Comparison of ENCODE assay signal across 24 cellular contexts in the genomic region with DNA sequence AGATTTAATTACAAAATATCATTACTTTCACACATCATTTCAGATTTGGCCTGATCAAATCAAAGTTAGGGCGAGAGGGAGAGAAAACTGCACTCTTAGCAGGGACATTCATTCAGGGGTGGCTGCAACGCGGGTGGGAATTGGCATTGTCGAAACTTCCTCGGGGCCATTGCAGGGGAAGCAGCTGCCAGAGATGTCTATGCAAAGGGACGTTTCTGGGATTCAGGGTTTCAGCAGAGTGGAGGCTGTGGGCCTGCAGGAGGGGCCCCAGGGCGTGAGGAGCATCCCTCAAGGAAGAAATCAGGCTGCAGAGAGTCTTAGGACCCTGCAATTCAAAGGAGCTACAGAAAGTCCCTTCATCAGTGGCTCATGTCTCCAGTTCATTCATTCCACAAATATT.
"Had no signal": no experiment of that assay in that cellular context is flagged by ENCODE, and none has a peak within 500 bp of the region (broad histone marks: within the 10 kb centered on the region; RNA-seq: fewer than 3 reads in every experiment).

No MANE protein-coding gene starts in this region.

- ATAC-seq: PC-3, T-helper 17 cell had no signal

- FAIRE-seq: RCC 7860 had no signal

- H3K4me3 Mint-ChIP-seq: activated B cell treated with CpG ODN at 0.5 μM for 24 hours; activated CD4-positive, alpha-beta memory T cell treated with anti-CD3 and anti-CD28 coated beads for 36 hours; activated CD4-positive, alpha-beta T cell treated with anti-CD3 and anti-CD28 coated beads, Interleukin-2, amount 10 ng/mL, durations not matched to agents 7 days and 5 days; activated naive CD4-positive, alpha-beta T cell treated with anti-CD3 and anti-CD28 coated beads, Interleukin-2, amount 50 U/mL, for 24 hours; activated T-cell treated with anti-CD3 and anti-CD28 coated beads, Interleukin-2, amount 50 U/mL, for 24 hours; activated T-helper 1 cell treated with anti-CD3 and anti-CD28 coated beads, Interleukin-12 subunit alpha, Interleukin-12 subunit beta, Interleukin-2, Interleukin-4 antibody, amounts not matched to agents 30 ng/mL and 10 ng/mL and 1 ng/mL, durations not matched to agents 14 hours and 24 hours and 36 hours; central memory CD8-positive, alpha-beta T cell; T-helper 17 cell had no signal

- H3K9me3 ChIP-seq: ascending aorta had no signal

- DNase-seq: activated B cell treated with CpG ODN at 0.5 μM for 24 hours; activated CD4-positive, alpha-beta memory T cell treated with anti-CD3 and anti-CD28 coated beads for 36 hours; activated CD4-positive, alpha-beta T cell treated with anti-CD3 and anti-CD28 coated beads, Interleukin-2, amount 10 ng/mL, durations not matched to agents 7 days and 5 days; activated effector memory CD4-positive, alpha-beta T cell treated with Interleukin-2 at 50 U/mL for 16 hours; activated naive CD4-positive, alpha-beta T cell; activated T-cell treated with anti-CD3 and anti-CD28 coated beads, Interleukin-2, amount 50 U/mL, for 24 hours; MG63; MV-4-11; NCI-H1092 treated with DMSO at 0.1 percent for 48 hours; NCI-H1417 treated with DMSO at 0.1 percent for 48 hours; NCI-H1694; NCI-H2029; NCI-H510A treated with DMSO at 0.1 percent for 48 hours; NCI-H69; PC-3; SHP77 treated with DMSO at 0.1 percent for 48 hours; T-helper 17 cell; T-helper 9 cell had no signal

- H3K36me3 ChIP-seq: ascending aorta, MG63 had no signal

- H3K27ac ChIP-seq: ascending aorta had no signal

- H3K4me1 ChIP-seq: ascending aorta had no signal

- H3K4me3 ChIP-seq: ascending aorta, MG63 had no signal

- H3K36me3 Mint-ChIP-seq: activated CD4-positive, alpha-beta memory T cell treated with anti-CD3 and anti-CD28 coated beads for 36 hours; activated naive CD4-positive, alpha-beta T cell treated with anti-CD3 and anti-CD28 coated beads, Interleukin-2, amount 50 U/mL, for 24 hours; brain had no signal

- H3K27ac Mint-ChIP-seq: activated B cell treated with CpG ODN at 0.5 μM for 24 hours; activated CD4-positive, alpha-beta memory T cell treated with anti-CD3 and anti-CD28 coated beads for 36 hours; activated CD4-positive, alpha-beta T cell treated with anti-CD3 and anti-CD28 coated beads, Interleukin-2, amount 10 ng/mL, durations not matched to agents 7 days and 5 days; activated naive CD4-positive, alpha-beta T cell treated with anti-CD3 and anti-CD28 coated beads, Interleukin-2, amount 50 U/mL, for 24 hours; activated T-cell treated with anti-CD3 and anti-CD28 coated beads, Interleukin-2, amount 50 U/mL, for 24 hours; activated T-helper 1 cell treated with anti-CD3 and anti-CD28 coated beads, Interleukin-12 subunit alpha, Interleukin-12 subunit beta, Interleukin-2, Interleukin-4 antibody, amounts not matched to agents 30 ng/mL and 10 ng/mL and 1 ng/mL, durations not matched to agents 14 hours and 24 hours and 36 hours; T-helper 17 cell had no signal

- H3K27me3 ChIP-seq: ascending aorta, MG63 had no signal

- H3K9me3 Mint-ChIP-seq: activated B cell treated with CpG ODN at 0.5 μM for 24 hours; activated naive CD4-positive, alpha-beta T cell treated with anti-CD3 and anti-CD28 coated beads, Interleukin-2, amount 50 U/mL, for 24 hours; activated T-cell treated with anti-CD3 and anti-CD28 coated beads, Interleukin-2, amount 50 U/mL, for 24 hours; central memory CD8-positive, alpha-beta T cell had no signal

- H3K4me1 Mint-ChIP-seq: activated CD4-positive, alpha-beta T cell treated with anti-CD3 and anti-CD28 coated beads, Interleukin-2, amount 10 ng/mL, durations not matched to agents 7 days and 5 days; activated naive CD4-positive, alpha-beta T cell treated with anti-CD3 and anti-CD28 coated beads, Interleukin-2, amount 50 U/mL, for 24 hours; central memory CD8-positive, alpha-beta T cell; T-helper 17 cell had no signal
